ENCODE assay signal across 11 cellular contexts in the genomic region with DNA sequence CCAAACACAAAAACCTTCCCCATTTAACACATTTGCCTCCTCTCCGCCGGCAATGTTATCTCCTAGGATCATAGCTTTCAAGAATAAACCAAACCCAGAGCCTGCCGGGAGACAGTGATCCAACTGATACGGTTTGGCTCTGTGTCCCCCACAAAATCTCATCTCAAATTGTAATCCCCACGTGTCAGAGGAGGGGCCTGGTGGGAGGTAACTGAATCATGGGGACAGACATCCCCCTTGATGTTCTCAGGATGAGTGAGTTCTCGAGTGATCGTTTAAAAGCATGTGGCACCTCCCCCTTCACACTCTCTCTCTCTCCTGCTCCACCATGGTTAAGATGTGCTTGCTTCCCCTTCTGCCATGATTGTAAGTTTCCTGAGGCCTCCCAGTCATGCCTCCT. TPM values are rescaled to one million over a fixed set of nuclear protein-coding genes. Genes with fewer than 3 reads are reported as not detected.
DNase-seq lines count a peak whose midpoint lies in the region; ATAC-seq and TF ChIP-seq lines count a peak whose summit lies in the region.
"Had no signal": no experiment of that assay in that cellular context is flagged by ENCODE, and none has a peak within 500 bp of the region (broad histone marks: within the 10 kb centered on the region; RNA-seq: fewer than 3 reads in every experiment).

No MANE protein-coding gene starts in this region.

- in situ Hi-C loops in gastrocnemius medialis (cut with MboI; ENCODE audit: low sequenced_read_pairs in 4 of 4) = no loop called here

- peak overlapping the region; percentile 67 to 77 for H3K27ac ChIP-seq in right atrium auricular region
- H3K27ac ChIP-seq in gastrocnemius medialis = peak overlapping the region; percentile 35 to 66 (median 47)

- H3K4me3 ChIP-seq in AG10803 (ENCODE audit: low read length) (peak overlapping the region; percentile 25), right atrium auricular region (no peak overlapping the region), gastrocnemius medialis (no peak overlapping the region)

- intact Hi-C loops in gastrocnemius medialis (cut with DNase I; ENCODE audit: low total_unique reads) = no loop called here

- H3K9me3 ChIP-seq in right atrium auricular region (no peaks in the 10 kb centered on the region), gastrocnemius medialis (no peaks in the 10 kb centered on the region)

- no peak for TF ChIP-seq CTCF in AG10803 (conservative IDR thresholded peaks at IDR 0.05; ENCODE audit: low read length)
- no peak for TF ChIP-seq CTCF in right atrium auricular region (IDR thresholded peaks at IDR 0.05)
- TF ChIP-seq CTCF in gastrocnemius medialis (IDR thresholded peaks at IDR 0.05 in 4 of 5, conservative IDR thresholded peaks at IDR 0.05 in 1 of 5) = no peak

- no peak for TF ChIP-seq POLR2A in gastrocnemius medialis (IDR thresholded peaks at IDR 0.05)

- H3K4me1 ChIP-seq in right atrium auricular region = peaks cover 0 to 25% of the 10 kb centered on the region in 2 donors
- H3K4me1 ChIP-seq in gastrocnemius medialis = peaks cover 9 to 10% of the 10 kb centered on the region in 2 donors

- ATAC-seq in gastrocnemius medialis (peak in 1 of 2 donors; percentile 11), HG03045 (IDR thresholded peaks at IDR 0.05; ENCODE audit: unreplicated experiment) (no peak), GM19467 (IDR thresholded peaks at IDR 0.05; ENCODE audit: unreplicated experiment) (no peak)
- ATAC-seq: T-helper 17 cell had no signal

- H3K36me3 ChIP-seq in right atrium auricular region = no peaks in the 10 kb centered on the region
- H3K36me3 ChIP-seq in gastrocnemius medialis = no peaks in the 10 kb centered on the region

- H3K27me3 ChIP-seq in right atrium auricular region (no peaks in the 10 kb centered on the region), gastrocnemius medialis (no peaks in the 10 kb centered on the region)

- DNase-seq in AG10803 (ENCODE audit: low read depth) (no peak), amniotic epithelial cell (ENCODE audit: low read depth) (peak; percentile 51), right atrium auricular region (ENCODE audit: low spot score) (no peak), gastrocnemius medialis (no peak), COLO668 (lab: John Stamatoyannopoulos, UW; ENCODE audit: unreplicated experiment) (no peak)
- DNase-seq in activated CD4-positive, alpha-beta T cell treated with anti-CD3 and anti-CD28 coated beads, Interleukin-2, amount 50 U/mL, for 1 hour = no peak
- DNase-seq: MM.1S, NCI-H774, T-helper 17 cell had no signal

RNA-seq across cellular contexts. Expression of a gene that starts 33.3 kb away (rescaled TPM):
- total RNA-seq in right atrium auricular region (10 to 100 TPM; 81.8 to 86.0 TPM), gastrocnemius medialis (10 to 100 TPM; 26.0 to 32.1 (median 28.6) TPM)
